Comparison of ENCODE assay signal across 14 cellular contexts in genomic region chr4:114921790-114922581, GRCh38.
DNase-seq lines count a peak whose midpoint lies in the region; ATAC-seq lines count a peak whose summit lies in the region.
"Had no signal": no experiment of that assay in that cellular context is flagged by ENCODE, and none has a peak within 500 bp of the region (broad histone marks: within the 10 kb centered on the region; RNA-seq: fewer than 3 reads in every experiment).

No MANE protein-coding gene starts in this region.

- intact Hi-C loops in left colon (cut with DNase I, micrococcal nuclease), result no loop called here

- ATAC-seq in left colon (peak; percentile 91), HG03432 (IDR thresholded peaks at IDR 0.05; ENCODE audit: unreplicated experiment) (no peak), GM21390 (IDR thresholded peaks at IDR 0.05; ENCODE audit: unreplicated experiment) (no peak), HG03175 (IDR thresholded peaks at IDR 0.05; ENCODE audit: unreplicated experiment) (no peak)

- DNase-seq in DMS53 (lab: John Stamatoyannopoulos, UW) (peak; percentile 65), NCI-H146 (lab: John Stamatoyannopoulos, UW) (peak; percentile 78), SHP77 (lab: John Stamatoyannopoulos, UW) (peak; percentile 43 to 55), left colon (peak in 1 of 2 donors; percentile 13), AG20443 (ENCODE audit: low spot score) (no peak)
- DNase-seq: activated CD4-positive, CD25-positive, alpha-beta regulatory T cell treated with anti-CD3 and anti-CD28 coated beads, Interleukin-2, amount 50 U/mL, for 72 hours; AML-193; immature natural killer cell; NCI-H446 treated with DMSO at 0.1 percent for 48 hours; Right ventricle myocardium superior; stimulated activated CD4-positive, alpha-beta T cell treated with anti-CD3 and anti-CD28 coated beads, Interleukin-4, amount 100 ng/mL, for 4 hours had no signal
